Comparison of ENCODE assay signal across 8 cellular contexts in the genomic region with DNA sequence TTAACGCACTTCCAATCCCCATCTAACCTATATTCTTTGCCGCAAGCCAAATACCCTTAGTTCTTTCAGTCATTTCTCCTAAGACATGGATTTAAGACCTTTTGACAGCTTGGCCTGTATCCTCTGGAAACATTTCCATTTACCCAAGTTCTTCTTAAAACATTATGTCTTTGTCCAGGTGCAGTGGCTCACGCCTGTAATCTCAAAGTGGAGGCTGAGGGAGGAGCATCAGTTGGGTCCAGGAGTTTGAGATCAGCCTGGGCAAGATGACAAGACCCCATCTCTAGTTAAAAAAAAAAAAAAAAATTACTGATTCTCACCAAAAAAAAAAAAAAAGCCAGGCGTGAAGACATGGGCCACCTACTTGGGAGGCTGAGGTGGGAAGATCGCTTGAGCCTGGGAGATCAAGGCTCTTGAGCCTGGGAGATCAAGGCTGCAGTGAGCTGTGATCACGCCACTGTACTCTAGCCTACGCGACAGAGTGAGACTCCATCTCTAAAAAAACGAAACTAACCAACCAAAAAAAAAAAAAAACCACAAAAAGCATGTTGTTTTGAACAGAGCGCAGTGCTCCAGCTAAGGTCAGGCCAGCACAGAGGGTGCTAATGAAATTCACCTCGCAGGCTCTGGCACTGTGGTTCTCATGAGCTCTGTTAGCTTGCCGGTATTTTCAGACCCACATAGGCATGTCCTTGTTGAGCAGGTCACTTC.
A peak's percentile ranks its signal among the peaks of the same experiment; 100 is the strongest.
DNase-seq lines count a peak whose midpoint lies in the region; ATAC-seq lines count a peak whose summit lies in the region.

No MANE protein-coding gene starts in this region.

- peak overlapping the region; percentile 21 for H3K27ac Mint-ChIP-seq in stimulated activated effector memory CD8-positive, alpha-beta T cell treated with anti-CD3 and anti-CD28 coated beads, Interleukin-12 subunit alpha, Interleukin-12 subunit beta, amount 100 ng/mL, for 72 hours

- H3K36me3 Mint-ChIP-seq in stimulated activated effector memory CD8-positive, alpha-beta T cell treated with anti-CD3 and anti-CD28 coated beads, Interleukin-12 subunit alpha, Interleukin-12 subunit beta, amount 100 ng/mL, for 72 hours, result peaks cover 27% of the 10 kb centered on the region

- ATAC-seq in stimulated activated effector memory CD8-positive, alpha-beta T cell treated with anti-CD3 and anti-CD28 coated beads, Interleukin-12 subunit alpha, Interleukin-12 subunit beta, amount 100 ng/mL, for 72 hours, result peak; percentile 62

- peaks cover 78% of the 10 kb centered on the region for H3K4me1 Mint-ChIP-seq in stimulated activated effector memory CD8-positive, alpha-beta T cell treated with anti-CD3 and anti-CD28 coated beads, Interleukin-12 subunit alpha, Interleukin-12 subunit beta, amount 100 ng/mL, for 72 hours

- H3K9me3 Mint-ChIP-seq in stimulated activated effector memory CD8-positive, alpha-beta T cell treated with anti-CD3 and anti-CD28 coated beads, Interleukin-12 subunit alpha, Interleukin-12 subunit beta, amount 100 ng/mL, for 72 hours, result no peaks in the 10 kb centered on the region

- peak overlapping the region; percentile 75 for H3K4me3 Mint-ChIP-seq in stimulated activated effector memory CD8-positive, alpha-beta T cell treated with anti-CD3 and anti-CD28 coated beads, Interleukin-12 subunit alpha, Interleukin-12 subunit beta, amount 100 ng/mL, for 72 hours

- DNase-seq in activated gamma-delta T cell treated with Interleukin-2 at 50 U/mL for 16 hours (peak; percentile 61), activated gamma-delta T cell (lab: John Stamatoyannopoulos, UW) (no peak), NOMO-1 treated with dmso at 0.1 percent for 144 hours (lab: John Stamatoyannopoulos, UW; ENCODE audit: unreplicated experiment) (peak; percentile 10), iris pigment epithelial cell (ENCODE audit: low read depth) (peak; percentile 65), NCI-H774 (lab: John Stamatoyannopoulos, UW) (no peak), nucleus accumbens (lab: John Stamatoyannopoulos, UW) (no peak)
- peak; percentile 33 for DNase-seq in activated T-helper 9 cell treated with anti-CD3 and anti-CD28 coated beads, Interleukin-2, amount 50 U/mL, for 16 hours (ENCODE audit: low read depth)
- DNase-seq in stimulated activated effector memory CD8-positive, alpha-beta T cell treated with anti-CD3 and anti-CD28 coated beads, Interleukin-12 subunit alpha, Interleukin-12 subunit beta, amount 100 ng/mL, for 72 hours (ENCODE audit: low spot score in 2 of 2), result peak; percentile 37 to 57

Comparison
In these comparisons a context has a peak if more than half of its experiments do, and no peak if none do; other contexts are left out.
1. DNase-seq: peak in activated gamma-delta T cell treated with Interleukin-2 at 50 U/mL for 16 hours (single experiment), NOMO-1 treated with dmso at 0.1 percent for 144 hours (single experiment), activated T-helper 9 cell treated with anti-CD3 and anti-CD28 coated beads, Interleukin-2, amount 50 U/mL, for 16 hours (single experiment), iris pigment epithelial cell (single experiment) and stimulated activated effector memory CD8-positive, alpha-beta T cell treated with anti-CD3 and anti-CD28 coated beads, Interleukin-12 subunit alpha, Interleukin-12 subunit beta, amount 100 ng/mL, for 72 hours (2 of 2); none in activated gamma-delta T cell (single experiment), NCI-H774 (single experiment) and nucleus accumbens (0 of 56).